Comparison of ENCODE assay signal across 31 cellular contexts in genomic region chr1:197892684-197893083, GRCh38. TPM values are rescaled to one million over a fixed set of nuclear protein-coding genes. Genes with fewer than 3 reads are reported as not detected.
"Had no signal": no experiment of that assay in that cellular context is flagged by ENCODE, and none has a peak within 500 bp of the region (broad histone marks: within the 10 kb centered on the region; RNA-seq: fewer than 3 reads in every experiment).

No MANE protein-coding gene starts in this region.

- ATAC-seq: effector memory CD8-positive, alpha-beta T cell; esophagus mucosa; gastrocnemius medialis; heart right ventricle; left colon; left lobe of liver; lower lobe of right lung; mucosa of descending colon had no signal

- H3K27me3 ChIP-seq: colonic mucosa had no signal

- DNase-seq: colonic mucosa; cortex of kidney; effector CD8-positive, alpha-beta T cell; effector memory CD8-positive, alpha-beta T cell; endodermal cell; erythroblast; esophagus squamous epithelium; foreskin fibroblast; foreskin melanocyte; gastrocnemius medialis; glutamatergic neuron; head of caudate nucleus; heart right ventricle; hippocampal formation; left colon; left ventricle myocardium inferior; lower lobe of right lung; mesenchymal stem cell; mucosa of descending colon; naive B cell had no signal

- H3K9me3 ChIP-seq: colonic mucosa, esophagus squamous epithelium, gastrocnemius medialis, heart right ventricle, left ventricle myocardium inferior, lower lobe of right lung, mucosa of descending colon had no signal

- H3K27ac ChIP-seq: colonic mucosa, epithelial cell of prostate, esophagus squamous epithelium, gastrocnemius medialis, heart right ventricle, left ventricle myocardium inferior, lower lobe of right lung had no signal

- FAIRE-seq: endometrium, islet of Langerhans, keratinocyte had no signal

- H3K36me3 ChIP-seq: colonic mucosa, esophagus squamous epithelium, gastrocnemius medialis, heart right ventricle, left ventricle myocardium inferior, lower lobe of right lung had no signal

- H3K4me1 ChIP-seq: colonic mucosa, esophagus squamous epithelium, gastrocnemius medialis, heart right ventricle, left ventricle myocardium inferior, lower lobe of right lung had no signal

- H3K4me3 ChIP-seq: colonic mucosa, esophagus squamous epithelium, gastrocnemius medialis, heart right ventricle, left ventricle myocardium inferior, lower lobe of right lung, mucosa of descending colon had no signal

RNA-seq across cellular contexts. Expression of gene LHX9, which starts 24.5 kb away (rescaled TPM):
- total RNA-seq: dermis microvascular lymphatic vessel endothelial cell, endodermal cell, esophagus mucosa, esophagus squamous epithelium, glomerular endothelial cell, left ventricle myocardium inferior, lower leg skin, lung microvascular endothelial cell, mesenteric fat pad had no signal
- polyA plus RNA-seq: keratinocyte had no signal
